In genomic region chr2:143905587-143905986, GRCh38 we compare ENCODE assay signal across 24 cellular contexts.
"Had no signal": no experiment of that assay in that cellular context is flagged by ENCODE, and none has a peak within 500 bp of the region (broad histone marks: within the 10 kb centered on the region; RNA-seq: fewer than 3 reads in every experiment).

No MANE protein-coding gene starts in this region.

- H3K36me3 ChIP-seq: MG63, Peyer's patch, SJSA1 had no signal

- H3K4me1 ChIP-seq: Peyer's patch had no signal

- H3K27ac ChIP-seq: HL-60, PC-9, Peyer's patch, SJSA1, SK-N-MC had no signal

- DNase-seq: Karpas-422, KG1, MG63, NCI-H1092, NCI-H1105 treated with DMSO at 0.1 percent for 48 hours, NCI-H1417 treated with DMSO at 0.1 percent for 48 hours, NCI-H146, NCI-H1694 treated with DMSO at 0.1 percent for 48 hours, NCI-H2029, NCI-H2081 treated with DMSO at 0.1 percent for 48 hours, NCI-H2171, NCI-H226, NCI-H524, NCI-H526 treated with DMSO at 0.1 percent for 48 hours, NCI-H774, PC-9, Peyer's patch, Right ventricle myocardium superior, RPMI8226, SIG-M5 had no signal

- H3K9me3 ChIP-seq: MG63, Peyer's patch, SJSA1 had no signal

- H3K4me2 ChIP-seq: PC-9 had no signal

- H2AFZ ChIP-seq: PC-9 had no signal

- H3K27me3 ChIP-seq: MG63, Peyer's patch, SJSA1 had no signal

- FAIRE-seq: HTR-8/SVneo had no signal

- H3K4me3 ChIP-seq: MG63, PC-9, Peyer's patch, SJSA1, SK-N-MC had no signal
